In genomic region chr11:92409347-92409746, GRCh38 we compare ENCODE assay signal across 35 cellular contexts.
"Had no signal": no experiment of that assay in that cellular context is flagged by ENCODE, and none has a peak within 500 bp of the region (broad histone marks: within the 10 kb centered on the region; RNA-seq: fewer than 3 reads in every experiment).

No MANE protein-coding gene starts in this region.

- H3K27ac ChIP-seq: adrenal gland, body of pancreas, esophagus muscularis mucosa, foreskin keratinocyte, gastroesophageal sphincter, heart right ventricle, WERI-Rb-1 had no signal

- H3K4me3 Mint-ChIP-seq: activated CD4-positive, alpha-beta memory T cell treated with anti-CD3 and anti-CD28 coated beads for 36 hours; activated CD4-positive, alpha-beta T cell treated with anti-CD3 and anti-CD28 coated beads for 36 hours; activated CD4-positive, alpha-beta T cell treated with anti-CD3 and anti-CD28 coated beads, Interleukin-2, amount 10 ng/mL, durations not matched to agents 24 days and 14 days; activated CD8-positive, alpha-beta memory T cell treated with anti-CD3 and anti-CD28 coated beads, Interleukin-2, amount 10 ng/mL, durations not matched to agents 7 days and 5 days; activated CD8-positive, alpha-beta T cell treated with anti-CD3 and anti-CD28 coated beads, Interleukin-2, amount 10 ng/mL, durations not matched to agents 7 days and 5 days; activated naive CD4-positive, alpha-beta T cell treated with anti-CD3 and anti-CD28 coated beads for 36 hours; activated naive CD4-positive, alpha-beta T cell treated with anti-CD3 and anti-CD28 coated beads, Interleukin-2, amount 50 U/mL, for 24 hours; activated naive CD8-positive, alpha-beta T cell treated with anti-CD3 and anti-CD28 coated beads for 36 hours; activated naive CD8-positive, alpha-beta T cell treated with anti-CD3 and anti-CD28 coated beads, Interleukin-2, amount 50 U/mL, for 24 hours; activated T-helper 1 cell treated with anti-CD3 and anti-CD28 coated beads, Interleukin-12 subunit alpha, Interleukin-12 subunit beta, Interleukin-2, Interleukin-4 antibody, amounts not matched to agents 30 ng/mL and 10 ng/mL and 1 ng/mL, durations not matched to agents 14 hours and 24 hours and 36 hours; effector memory CD8-positive, alpha-beta T cell; T-helper 1 cell treated with Interleukin-12 subunit alpha and Interleukin-12 subunit beta and Interleukin-4 antibody, amounts not matched to agents 30 μg/mL and 1 μg/mL, for 36 hours; T-helper 2 cell treated with Interferon-gamma antibody and Interleukin-4, amounts not matched to agents 5 μg/mL and 100 μg/mL, for 36 hours had no signal

- H3K9me3 ChIP-seq: adrenal gland, body of pancreas, gastroesophageal sphincter had no signal

- ATAC-seq: activated CD4-positive, alpha-beta T cell treated with anti-CD3 and anti-CD28 coated beads for 36 hours; activated CD8-positive, alpha-beta memory T cell treated with anti-CD3 and anti-CD28 coated beads, Interleukin-2, amount 10 ng/mL, durations not matched to agents 7 days and 5 days; activated CD8-positive, alpha-beta T cell treated with anti-CD3 and anti-CD28 coated beads, Interleukin-2, amount 10 ng/mL, durations not matched to agents 7 days and 5 days; activated naive CD8-positive, alpha-beta T cell treated with anti-CD3 and anti-CD28 coated beads, Interleukin-2, amount 50 U/mL, for 24 hours; body of pancreas; effector memory CD8-positive, alpha-beta T cell; gastroesophageal sphincter; heart right ventricle had no signal

- H3K27me3 ChIP-seq: adrenal gland, body of pancreas, esophagus muscularis mucosa, foreskin keratinocyte, gastroesophageal sphincter, heart right ventricle had no signal

- DNase-seq: activated CD4-positive, alpha-beta memory T cell treated with anti-CD3 and anti-CD28 coated beads for 36 hours; activated CD4-positive, alpha-beta T cell treated with anti-CD3 and anti-CD28 coated beads for 36 hours; activated CD4-positive, alpha-beta T cell treated with anti-CD3 and anti-CD28 coated beads, Interleukin-2, amount 10 ng/mL, durations not matched to agents 24 days and 14 days; activated CD4-positive, CD25-positive, alpha-beta regulatory T cell; activated CD4-positive, CD25-positive, alpha-beta regulatory T cell treated with anti-CD3 and anti-CD28 coated beads, Interleukin-2, amount 50 U/mL, for 72 hours; activated CD8-positive, alpha-beta memory T cell treated with anti-CD3 and anti-CD28 coated beads, Interleukin-2, amount 10 ng/mL, durations not matched to agents 7 days and 5 days; activated CD8-positive, alpha-beta memory T cell treated with anti-CD3 and anti-CD28 coated beads, Interleukin-2, amount 50 U/mL, for 4 hours; activated CD8-positive, alpha-beta T cell treated with anti-CD3 and anti-CD28 coated beads, Interleukin-2, amount 10 ng/mL, durations not matched to agents 7 days and 5 days; activated effector memory CD4-positive, alpha-beta T cell treated with anti-CD3 and anti-CD28 coated beads, Interleukin-2, amount 50 U/mL, for 16 hours; activated naive CD4-positive, alpha-beta T cell treated with anti-CD3 and anti-CD28 coated beads for 36 hours; activated naive CD8-positive, alpha-beta T cell treated with anti-CD3 and anti-CD28 coated beads for 36 hours; activated naive CD8-positive, alpha-beta T cell treated with anti-CD3 and anti-CD28 coated beads, Interleukin-2, amount 50 U/mL, for 24 hours; activated T-cell treated with anti-CD3 and anti-CD28 coated beads, Interleukin-2, amount 50 U/mL, for 1 hour; activated T-cell treated with anti-CD3 and anti-CD28 coated beads, Interleukin-2, amount 50 U/mL, for 48 hours; adrenal gland; amygdala; aorta; body of pancreas; caudate nucleus; cortex of kidney; dermis blood vessel endothelial cell; effector CD4-positive, alpha-beta T cell; effector memory CD8-positive, alpha-beta T cell; erythroblast; heart right ventricle; T1000; WERI-Rb-1 had no signal

- H3K4me1 Mint-ChIP-seq: activated CD4-positive, alpha-beta T cell treated with anti-CD3 and anti-CD28 coated beads for 36 hours; activated CD4-positive, alpha-beta T cell treated with anti-CD3 and anti-CD28 coated beads, Interleukin-2, amount 10 ng/mL, durations not matched to agents 24 days and 14 days; activated CD8-positive, alpha-beta memory T cell treated with anti-CD3 and anti-CD28 coated beads, Interleukin-2, amount 10 ng/mL, durations not matched to agents 7 days and 5 days; activated naive CD4-positive, alpha-beta T cell treated with anti-CD3 and anti-CD28 coated beads, Interleukin-2, amount 50 U/mL, for 24 hours; activated naive CD8-positive, alpha-beta T cell treated with anti-CD3 and anti-CD28 coated beads for 36 hours had no signal

- H3K27ac Mint-ChIP-seq: activated CD4-positive, alpha-beta memory T cell treated with anti-CD3 and anti-CD28 coated beads for 36 hours; activated CD4-positive, alpha-beta T cell treated with anti-CD3 and anti-CD28 coated beads for 36 hours; activated CD4-positive, alpha-beta T cell treated with anti-CD3 and anti-CD28 coated beads, Interleukin-2, amount 10 ng/mL, durations not matched to agents 24 days and 14 days; activated CD8-positive, alpha-beta memory T cell treated with anti-CD3 and anti-CD28 coated beads, Interleukin-2, amount 10 ng/mL, durations not matched to agents 7 days and 5 days; activated CD8-positive, alpha-beta T cell treated with anti-CD3 and anti-CD28 coated beads, Interleukin-2, amount 10 ng/mL, durations not matched to agents 7 days and 5 days; activated naive CD4-positive, alpha-beta T cell treated with anti-CD3 and anti-CD28 coated beads for 36 hours; activated naive CD4-positive, alpha-beta T cell treated with anti-CD3 and anti-CD28 coated beads, Interleukin-2, amount 50 U/mL, for 24 hours; activated naive CD8-positive, alpha-beta T cell treated with anti-CD3 and anti-CD28 coated beads for 36 hours; activated naive CD8-positive, alpha-beta T cell treated with anti-CD3 and anti-CD28 coated beads, Interleukin-2, amount 50 U/mL, for 24 hours; activated T-helper 1 cell treated with anti-CD3 and anti-CD28 coated beads, Interleukin-12 subunit alpha, Interleukin-12 subunit beta, Interleukin-2, Interleukin-4 antibody, amounts not matched to agents 30 ng/mL and 10 ng/mL and 1 ng/mL, durations not matched to agents 14 hours and 24 hours and 36 hours; activated T-helper 2 cell treated with anti-CD3 and anti-CD28 coated beads, Interferon-gamma antibody, Interleukin-2, Interleukin-4, amounts not matched to agents 10 μg/mL and 5 μg/mL and 100 μg/mL, durations not matched to agents 14 hours and 24 hours and 36 hours; effector memory CD8-positive, alpha-beta T cell; T-helper 1 cell treated with Interleukin-12 subunit alpha and Interleukin-12 subunit beta and Interleukin-4 antibody, amounts not matched to agents 30 μg/mL and 1 μg/mL, for 36 hours; T-helper 2 cell treated with Interferon-gamma antibody and Interleukin-4, amounts not matched to agents 5 μg/mL and 100 μg/mL, for 36 hours had no signal

- H3K36me3 Mint-ChIP-seq: activated CD4-positive, alpha-beta memory T cell treated with anti-CD3 and anti-CD28 coated beads for 36 hours; activated CD8-positive, alpha-beta memory T cell treated with anti-CD3 and anti-CD28 coated beads, Interleukin-2, amount 10 ng/mL, durations not matched to agents 7 days and 5 days; activated naive CD4-positive, alpha-beta T cell treated with anti-CD3 and anti-CD28 coated beads, Interleukin-2, amount 50 U/mL, for 24 hours; activated naive CD8-positive, alpha-beta T cell treated with anti-CD3 and anti-CD28 coated beads for 36 hours had no signal

- H3K36me3 ChIP-seq: adrenal gland, esophagus muscularis mucosa, gastroesophageal sphincter, heart right ventricle, WERI-Rb-1 had no signal

- H3K9me3 Mint-ChIP-seq: activated CD4-positive, alpha-beta memory T cell treated with anti-CD3 and anti-CD28 coated beads for 36 hours; activated CD4-positive, alpha-beta T cell treated with anti-CD3 and anti-CD28 coated beads, Interleukin-2, amount 10 ng/mL, durations not matched to agents 24 days and 14 days; activated naive CD4-positive, alpha-beta T cell treated with anti-CD3 and anti-CD28 coated beads, Interleukin-2, amount 50 U/mL, for 24 hours; activated naive CD8-positive, alpha-beta T cell treated with anti-CD3 and anti-CD28 coated beads for 36 hours; activated T-helper 1 cell treated with anti-CD3 and anti-CD28 coated beads, Interleukin-12 subunit alpha, Interleukin-12 subunit beta, Interleukin-2, Interleukin-4 antibody, amounts not matched to agents 30 ng/mL and 10 ng/mL and 1 ng/mL, durations not matched to agents 14 hours and 24 hours and 36 hours; activated T-helper 2 cell treated with anti-CD3 and anti-CD28 coated beads, Interferon-gamma antibody, Interleukin-2, Interleukin-4, amounts not matched to agents 10 μg/mL and 5 μg/mL and 100 μg/mL, durations not matched to agents 14 hours and 24 hours and 36 hours; T-helper 1 cell treated with Interleukin-12 subunit alpha and Interleukin-12 subunit beta and Interleukin-4 antibody, amounts not matched to agents 30 μg/mL and 1 μg/mL, for 36 hours had no signal

- H3K4me3 ChIP-seq: adrenal gland, body of pancreas, esophagus muscularis mucosa, gastroesophageal sphincter, heart right ventricle had no signal

- H3K4me1 ChIP-seq: adrenal gland, body of pancreas, gastroesophageal sphincter, heart right ventricle had no signal

- H3K27me3 Mint-ChIP-seq: activated CD4-positive, alpha-beta memory T cell treated with anti-CD3 and anti-CD28 coated beads for 36 hours; activated CD4-positive, alpha-beta T cell treated with anti-CD3 and anti-CD28 coated beads for 36 hours; activated CD4-positive, alpha-beta T cell treated with anti-CD3 and anti-CD28 coated beads, Interleukin-2, amount 10 ng/mL, durations not matched to agents 24 days and 14 days; activated CD8-positive, alpha-beta memory T cell treated with anti-CD3 and anti-CD28 coated beads, Interleukin-2, amount 10 ng/mL, durations not matched to agents 7 days and 5 days; activated naive CD4-positive, alpha-beta T cell treated with anti-CD3 and anti-CD28 coated beads, Interleukin-2, amount 50 U/mL, for 24 hours; activated naive CD8-positive, alpha-beta T cell treated with anti-CD3 and anti-CD28 coated beads for 36 hours; activated naive CD8-positive, alpha-beta T cell treated with anti-CD3 and anti-CD28 coated beads, Interleukin-2, amount 50 U/mL, for 24 hours; effector memory CD8-positive, alpha-beta T cell had no signal
